11 cellular contexts compared by ENCODE assay signal in genomic region chr13:80214050-80214449, GRCh38.
"Had no signal": no experiment of that assay in that cellular context is flagged by ENCODE, and none has a peak within 500 bp of the region (broad histone marks: within the 10 kb centered on the region; RNA-seq: fewer than 3 reads in every experiment).

No MANE protein-coding gene starts in this region.

- ATAC-seq: activated CD4-positive, CD25-positive, alpha-beta regulatory T cell treated with anti-CD3 and anti-CD28 coated beads, Interleukin-2, amount 50 U/mL, for 24 hours had no signal

- DNase-seq: activated CD4-positive, alpha-beta T cell treated with anti-CD3 and anti-CD28 coated beads, Interleukin-2, amount 50 U/mL, for 1 hour; activated CD8-positive, alpha-beta memory T cell treated with anti-CD3 and anti-CD28 coated beads for 24 hours; activated gamma-delta T cell treated with Interleukin-2 at 50 U/mL for 16 hours; activated naive CD8-positive, alpha-beta T cell treated with anti-CD3 and anti-CD28 coated beads for 36 hours; anterior cingulate cortex; hippocampal formation; stimulated activated CD4-positive, alpha-beta T cell treated with anti-CD3 and anti-CD28 coated beads, Interleukin-12 subunit alpha, Interleukin-12 subunit beta, amount 100 ng/mL, for 4 hours; stimulated activated CD4-positive, alpha-beta T cell treated with anti-CD3 and anti-CD28 coated beads, Interleukin-2, amount 100 ng/mL, for 24 hours had no signal

- H3K36me3 ChIP-seq: thoracic aorta had no signal

- H3K4me3 ChIP-seq: thoracic aorta had no signal

- H3K27ac ChIP-seq: parathyroid adenoma, thoracic aorta had no signal

- H2AFZ ChIP-seq: parathyroid adenoma had no signal

- H3K9me3 ChIP-seq: thoracic aorta had no signal

- H3K79me2 ChIP-seq: parathyroid adenoma had no signal

- H3K9ac ChIP-seq: parathyroid adenoma had no signal

- H3K4me1 ChIP-seq: parathyroid adenoma had no signal
